Comparison of ENCODE assay signal across 9 cellular contexts in the genomic region with DNA sequence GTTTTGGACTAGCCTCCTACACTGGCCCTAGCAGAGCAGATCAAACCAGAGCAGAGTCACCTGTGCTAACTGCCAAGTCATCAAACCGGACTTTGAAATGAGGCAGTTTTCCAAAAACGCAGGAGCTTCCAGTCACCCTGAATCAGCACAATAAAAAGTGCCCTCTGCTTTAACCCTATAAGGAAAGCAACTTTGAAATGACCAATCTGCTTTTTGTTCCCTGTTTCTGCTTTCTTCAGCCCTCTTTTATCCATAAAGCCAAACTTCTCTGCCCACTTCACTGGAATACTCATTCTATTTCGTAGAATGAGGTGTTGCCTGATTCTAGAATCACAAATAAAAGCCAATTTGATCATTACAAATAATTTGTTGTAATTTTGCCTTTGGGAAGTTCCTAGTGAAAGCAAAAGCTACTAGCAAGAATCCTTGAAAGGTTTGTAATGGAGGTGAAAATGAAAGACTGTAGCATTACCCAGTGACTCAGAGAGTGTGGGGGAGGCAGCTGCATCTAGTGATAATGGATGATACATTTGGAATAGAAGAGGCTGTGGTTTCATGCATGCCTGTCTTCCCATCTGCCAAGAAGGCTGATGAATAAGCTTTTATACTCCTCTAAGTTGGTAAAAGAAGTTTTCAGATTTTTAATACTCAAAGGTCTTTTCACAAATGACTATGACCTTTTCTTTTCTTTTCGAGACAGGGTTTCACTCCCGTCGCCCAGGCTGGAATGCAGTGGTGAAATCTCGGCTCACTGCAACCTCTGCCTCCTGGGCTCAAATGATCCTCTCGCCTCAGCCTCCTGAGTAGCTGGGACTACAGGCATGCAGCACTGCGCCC. TPM values are rescaled to one million over a fixed set of nuclear protein-coding genes. Genes with fewer than 3 reads are reported as not detected.
A peak's percentile ranks its signal among the peaks of the same experiment; 100 is the strongest.
DNase-seq lines count a peak whose midpoint lies in the region; ATAC-seq, FAIRE-seq and TF ChIP-seq lines count a peak whose summit lies in the region.
"Had no signal": no experiment of that assay in that cellular context is flagged by ENCODE, and none has a peak within 500 bp of the region (broad histone marks: within the 10 kb centered on the region; RNA-seq: fewer than 3 reads in every experiment).

No MANE protein-coding gene starts in this region.

- no peaks in the 10 kb centered on the region for H3K36me3 ChIP-seq in IMR-90 (ENCODE audit: control insufficient read depth, insufficient read depth, low read length)
- H3K36me3 ChIP-seq in right lobe of liver = no peaks in the 10 kb centered on the region
- H3K36me3 ChIP-seq in thoracic aorta = no peaks in the 10 kb centered on the region
- H3K36me3 ChIP-seq: cardiac muscle cell had no signal

- POLR2A ChIA-PET in A549 (lab: Yijun Ruan, JAX) = interaction anchor here (1.0 to 2.6 kb wide), 4 partner anchors 17 to 240 kb away, joined by 3 to 7 read pairs (median 4); a partner anchor contains a TSS
- POLR2A ChIA-PET in IMR-90 (lab: Charles Lee; ENCODE audit: unreplicated experiment) = interaction anchor here (1.7 kb wide), 1 partner anchor 17 kb away, joined by 8 read pairs; no protein-coding TSS in a partner anchor
- POLR2A ChIA-PET in MCF 10A (lab: Yijun Ruan, JAX) = interaction anchor here (0.6 to 3.5 kb wide), 13 partner anchors 8 to 151 kb away, joined by 3 to 55 read pairs (median 5); a partner anchor contains a TSS

- peak overlapping the region; percentile 82; the same call in 1 of the 2 replicates for H3K23ac ChIP-seq in IMR-90 (ENCODE audit: low read depth, low read length)

- H3K27ac ChIP-seq in A549 (peak overlapping the region; percentile 78 to 90), IMR-90 (ENCODE audit: insufficient read depth, low read length) (peak overlapping the region; percentile 81), right lobe of liver (peak overlapping the region; percentile 81 to 93 (median 88)), thoracic aorta (peak overlapping the region; percentile 36 to 71)
- H3K27ac ChIP-seq: cardiac muscle cell had no signal

- no peaks in the 10 kb centered on the region for H3K36me3 Mint-ChIP-seq in MCF 10A (ENCODE audit: insufficient read depth, unreplicated experiment)
- no peaks in the 10 kb centered on the region for H3K36me3 Mint-ChIP-seq in activated T-helper 2 cell treated with anti-CD3 and anti-CD28 coated beads, Interferon-gamma antibody, Interleukin-2, Interleukin-4, amounts not matched to agents 10 μg/mL and 5 μg/mL and 100 μg/mL, durations not matched to agents 14 hours and 24 hours and 36 hours (ENCODE audit: low read depth)

- H3K18ac ChIP-seq in IMR-90 (ENCODE audit: low read depth, low read length) = peak overlapping the region; percentile 89

- no peaks in the 10 kb centered on the region for H3K27me3 Mint-ChIP-seq in MCF 10A (ENCODE audit: insufficient read depth, unreplicated experiment)
- peaks cover 21% of the 10 kb centered on the region for H3K27me3 Mint-ChIP-seq in activated T-helper 2 cell treated with anti-CD3 and anti-CD28 coated beads, Interferon-gamma antibody, Interleukin-2, Interleukin-4, amounts not matched to agents 10 μg/mL and 5 μg/mL and 100 μg/mL, durations not matched to agents 14 hours and 24 hours and 36 hours (ENCODE audit: low read depth)

- 55% methylated on average over 9 of the region's 9 CpGs for WGBS in A549 (ENCODE audit: missing lambda C conversion rate)
- WGBS in IMR-90 (ENCODE audit: extremely low coverage in 2 of 2, insufficient read length in 1 of 2), 2 experiments = 33% methylated on average over 5 of the region's 9 CpGs; no CpG with 5 or more reads in 1 of the 2 experiments
- WGBS in right lobe of liver (ENCODE audit: insufficient coverage, low coverage, low lambda C conversion rate, missing lambda C conversion rate) = 11% methylated on average over 9 of the region's 9 CpGs

- no peak for FAIRE-seq in A549 (lab: Jason Lieb, UNC)

- dilution Hi-C loops in IMR-90 (cut with HindIII; ENCODE audit: low sequenced_read_pairs, unreplicated experiment) = no loop called here

- intact Hi-C loops in IMR-90 (cut with micrococcal nuclease) = no loop called here
- intact Hi-C loops in MCF 10A (cut with micrococcal nuclease) = no loop called here
- intact Hi-C loops in right lobe of liver (cut with DNase I) = no loop called here
- intact Hi-C loops in activated T-helper 2 cell treated with anti-CD3 and anti-CD28 coated beads, Interferon-gamma antibody, Interleukin-2, Interleukin-4, amounts not matched to agents 10 μg/mL and 5 μg/mL and 100 μg/mL, durations not matched to agents 14 hours and 24 hours and 36 hours (cut with micrococcal nuclease) = loop anchor here (1.0 to 2.0 kb wide), 2 partner anchors 9 to 13 kb away; no protein-coding TSS in a partner anchor

- peak overlapping the region; percentile 36 for H3K9ac ChIP-seq in IMR-90 (ENCODE audit: low read depth, low read length)

- TF ChIP-seq RAD21 in A549 (conservative IDR thresholded peaks at IDR 0.05 in 1 of 2, IDR thresholded peaks at IDR 0.05 in 1 of 2) (no peak), IMR-90 (IDR thresholded peaks at IDR 0.05; ENCODE audit: low read length) (no peak; the same call in none of the 2 replicates)

- H3K56ac ChIP-seq in IMR-90 (ENCODE audit: extremely low read depth, insufficient read depth, low read length) = peak overlapping the region; percentile 93

- peak overlapping the region; percentile 94 for H2AK5ac ChIP-seq in IMR-90 (ENCODE audit: low read depth, low read length)

- no peak overlapping the region for H2AFZ ChIP-seq in IMR-90 (replicated peaks; ENCODE audit: low read length, poor library complexity)

- peak overlapping the region; percentile 62 for H2AK9ac ChIP-seq in IMR-90 (replicated peaks; ENCODE audit: low read depth, low read length, poor library complexity)

- peak overlapping the region; percentile 98 for H2BK5ac ChIP-seq in IMR-90 (ENCODE audit: low read depth, low read length, poor library complexity, severe bottlenecking)

- H3K4me1 Mint-ChIP-seq in MCF 10A (ENCODE audit: insufficient read depth, unreplicated experiment) = peaks cover 16% of the 10 kb centered on the region
- peaks cover 10% of the 10 kb centered on the region for H3K4me1 Mint-ChIP-seq in activated T-helper 2 cell treated with anti-CD3 and anti-CD28 coated beads, Interferon-gamma antibody, Interleukin-2, Interleukin-4, amounts not matched to agents 10 μg/mL and 5 μg/mL and 100 μg/mL, durations not matched to agents 14 hours and 24 hours and 36 hours (ENCODE audit: low read depth)

- in situ Hi-C loops in IMR-90 (cut with MboI; ENCODE audit: low sequenced_read_pairs) = no loop called here

- H3K9me3 ChIP-seq in A549 (no peaks in the 10 kb centered on the region), IMR-90 (ENCODE audit: control insufficient read depth, insufficient read depth, low read length) (no peaks in the 10 kb centered on the region), right lobe of liver (no peaks in the 10 kb centered on the region), thoracic aorta (no peaks in the 10 kb centered on the region)

- BruUV-seq in IMR-90 (replicated peaks; lab: Mats Ljungman, UMichigan) (no TSS peak), MCF 10A (replicated peaks; lab: Mats Ljungman, UMichigan) (no TSS peak)

- H3K9me3 Mint-ChIP-seq in MCF 10A (ENCODE audit: unreplicated experiment) = no peaks in the 10 kb centered on the region
- H3K9me3 Mint-ChIP-seq in activated T-helper 2 cell treated with anti-CD3 and anti-CD28 coated beads, Interferon-gamma antibody, Interleukin-2, Interleukin-4, amounts not matched to agents 10 μg/mL and 5 μg/mL and 100 μg/mL, durations not matched to agents 14 hours and 24 hours and 36 hours = no peaks in the 10 kb centered on the region

- H4K8ac ChIP-seq in IMR-90 (ENCODE audit: low read depth in 2 of 2, low read length in 2 of 2) = peak overlapping the region; percentile 88 to 91

- H3K4me3 ChIP-seq in A549 = no peak overlapping the region
- peak overlapping the region; percentile 26; the same call in 1 of the 2 replicates for H3K4me3 ChIP-seq in IMR-90 (ENCODE audit: insufficient read depth, low read depth, low read length)
- no peak overlapping the region for H3K4me3 ChIP-seq in right lobe of liver
- no peak overlapping the region for H3K4me3 ChIP-seq in thoracic aorta
- H3K4me3 ChIP-seq: cardiac muscle cell had no signal

- H3K79me1 ChIP-seq in IMR-90 (ENCODE audit: low read depth in 1 of 2, low read length in 2 of 2) = no peaks in the 10 kb centered on the region

- no peak for TF ChIP-seq POLR2A in A549 (IDR thresholded peaks at IDR 0.05; ENCODE audit: low read length)
- no peak for TF ChIP-seq POLR2A in IMR-90 (IDR thresholded peaks at IDR 0.05; ENCODE audit: low read depth, low read length)
- peak; percentile 33 for TF ChIP-seq POLR2A in right lobe of liver (IDR thresholded peaks at IDR 0.05)

- H3K14ac ChIP-seq in IMR-90 (replicated peaks; ENCODE audit: low read depth, low read length) = peak overlapping the region; percentile 90

- peak overlapping the region; percentile 49 for H3K4me3 Mint-ChIP-seq in MCF 10A (ENCODE audit: unreplicated experiment)
- no peak overlapping the region for H3K4me3 Mint-ChIP-seq in activated T-helper 2 cell treated with anti-CD3 and anti-CD28 coated beads, Interferon-gamma antibody, Interleukin-2, Interleukin-4, amounts not matched to agents 10 μg/mL and 5 μg/mL and 100 μg/mL, durations not matched to agents 14 hours and 24 hours and 36 hours (ENCODE audit: low read depth)

- peak overlapping the region; percentile 61 for H3K4me2 ChIP-seq in A549
- H3K4me2 ChIP-seq in IMR-90 (ENCODE audit: low read depth, low read length) = peak overlapping the region; percentile 75

- ATAC-seq in A549 (peak; percentile 92 to 93), IMR-90 (ENCODE audit: low read depth) (peak; percentile 93), right lobe of liver (peak; percentile 86 to 95 (median 93)), thoracic aorta (ENCODE audit: insufficient number of reproducible peaks, low FRiP score, low read depth) (peak; percentile 37), GM21576 (IDR thresholded peaks at IDR 0.05; ENCODE audit: unreplicated experiment) (no peak)

- H2BK15ac ChIP-seq in IMR-90 (ENCODE audit: low read depth, low read length) = peak overlapping the region; percentile 91; the same call in 2 of the 3 replicates

- no peaks in the 10 kb centered on the region for H4K20me1 ChIP-seq in IMR-90 (ENCODE audit: insufficient read depth, low read length)

- DNase-seq in A549 (ENCODE audit: low read depth in 1 of 2, low spot score in 1 of 2) = peak; percentile 61 to 92
- DNase-seq in IMR-90 = peak; percentile 96
- DNase-seq in MCF 10A (ENCODE audit: unreplicated experiment) = peak; percentile 87
- DNase-seq in right lobe of liver = peak in 1 of 3 donors; percentile 83
- no peak for DNase-seq in thoracic aorta (ENCODE audit: low spot score)
- no peak for DNase-seq in COLO668 (lab: John Stamatoyannopoulos, UW; ENCODE audit: unreplicated experiment)
- DNase-seq in activated T-helper 2 cell treated with anti-CD3 and anti-CD28 coated beads, Interferon-gamma antibody, Interleukin-2, Interleukin-4, amounts not matched to agents 10 μg/mL and 5 μg/mL and 100 μg/mL, durations not matched to agents 14 hours and 24 hours and 36 hours (ENCODE audit: low spot score) = no peak

- peak overlapping the region; percentile 90 for H4K5ac ChIP-seq in IMR-90 (ENCODE audit: low read depth, low read length)

- H3K4ac ChIP-seq in IMR-90 (ENCODE audit: low read depth, low read length) = peak overlapping the region; percentile 97

- H3K27me3 ChIP-seq in IMR-90 (ENCODE audit: control insufficient read depth, insufficient read depth, low read length) (no peaks in the 10 kb centered on the region), right lobe of liver (no peaks in the 10 kb centered on the region), thoracic aorta (replicated peaks; ENCODE audit: insufficient read depth) (no peaks in the 10 kb centered on the region)
- H3K27me3 ChIP-seq: cardiac muscle cell had no signal

- peak in 1 of 2 experiments; percentile 32; a peak in 1 of 5 replicates for TF ChIP-seq EP300 in A549 (IDR thresholded peaks at IDR 0.05)

- peak overlapping the region; percentile 90 for H3K27ac Mint-ChIP-seq in MCF 10A (ENCODE audit: low read depth, unreplicated experiment)
- no peak overlapping the region for H3K27ac Mint-ChIP-seq in activated T-helper 2 cell treated with anti-CD3 and anti-CD28 coated beads, Interferon-gamma antibody, Interleukin-2, Interleukin-4, amounts not matched to agents 10 μg/mL and 5 μg/mL and 100 μg/mL, durations not matched to agents 14 hours and 24 hours and 36 hours

- H2BK120ac ChIP-seq in IMR-90 (ENCODE audit: low read depth, low read length) = peak overlapping the region; percentile 97

- H2BK20ac ChIP-seq in IMR-90 (ENCODE audit: low read depth, low read length) = peak overlapping the region; percentile 95

- peak overlapping the region; percentile 99 for H4K91ac ChIP-seq in IMR-90 (ENCODE audit: insufficient read depth, low read depth, low read length)

- H3K4me1 ChIP-seq in A549 (peaks cover 24% of the 10 kb centered on the region), IMR-90 (ENCODE audit: control insufficient read depth, insufficient read depth, low read length) (peaks cover 13% of the 10 kb centered on the region), right lobe of liver (peaks cover 0 to 40% (median 14%) of the 10 kb centered on the region in 4 donors), thoracic aorta (ENCODE audit: control insufficient read depth in 1 of 2, low read depth in 2 of 2) (peaks cover 11 to 28% of the 10 kb centered on the region in 2 donors)

- TF ChIP-seq CTCF in A549 (IDR thresholded peaks at IDR 0.05) (no peak), IMR-90 (conservative IDR thresholded peaks at IDR 0.05; ENCODE audit: low read depth, low read length) (no peak), MCF 10A (IDR thresholded peaks at IDR 0.05; ENCODE audit: unreplicated experiment) (no peak), right lobe of liver (IDR thresholded peaks at IDR 0.05) (no peak), thoracic aorta (IDR thresholded peaks at IDR 0.05) (no peak)

- CTCF ChIA-PET in A549 (lab: Yijun Ruan, JAX) = interaction anchor here (1.3 to 8.4 kb wide), 8 partner anchors 14 to 134 kb away, joined by 3 to 92 read pairs (median 9); a partner anchor contains a TSS
- CTCF ChIA-PET in IMR-90 (lab: Yijun Ruan, JAX) = interaction anchor here (0.6 to 1.3 kb wide), 5 partner anchors 18 to 1321 kb away, joined by 3 to 5 read pairs (median 3); no protein-coding TSS in a partner anchor
- CTCF ChIA-PET in MCF 10A (lab: Yijun Ruan, JAX) = interaction anchor here (0.6 to 3.8 kb wide), 12 partner anchors 13 to 765 kb away, joined by 3 to 26 read pairs (median 4); no protein-coding TSS in a partner anchor

- H3K9me1 ChIP-seq in IMR-90 (ENCODE audit: insufficient read depth, low read length) = peaks cover 12% of the 10 kb centered on the region

RNA-seq across cellular contexts. Expression of a gene that starts 14.9 kb away (rescaled TPM):
- polyA plus RNA-seq in A549 (2011; rRNA removed) (0.05 TPM in 1 of 2 replicates, not detected in the other), A549 (2017; fragmentation: RNase III; extraction: RNeasy Plus Mini Kit Qiagen cat#74134 plus additional on column Dnase treatment) (not detected in 3 replicates), IMR-90 (2012; rRNA removed) (0.24 and 0.32 TPM in 2 replicates)
- polyA plus RNA-seq in A549 (2012; cell fraction: cytosol; rRNA removed) = 0.03 and 0.04 TPM in 2 replicates
- 0.05 and 0.10 TPM in 2 replicates for polyA plus RNA-seq in A549 (2012; cell fraction: nucleus; rRNA removed)
- polyA minus RNA-seq in A549 (2011; rRNA and poly(A)+ RNA removed) = not detected in 2 replicates
- total RNA-seq in IMR-90 (2012; rRNA removed) (0.18 and 0.28 TPM in 2 replicates), MCF 10A (2022) (0.27 and 0.72 TPM in 2 replicates), right lobe of liver (1 to 10 TPM in 1 of 6 experiments, under 1 TPM in 5; 0.37 to 1.4 (median 0.84) TPM), thoracic aorta (1 to 10 TPM; 3.2 to 4.9 TPM)
- polyA plus RNA-seq in IMR-90 (2012; cell fraction: cytosol; rRNA removed) = 0.23 TPM in 2 replicates
- 0.59 and 0.69 TPM in 2 replicates for polyA plus RNA-seq in IMR-90 (2012; cell fraction: nucleus; rRNA removed; ENCODE audit: low replicate concordance)
- not detected in 2 replicates for total RNA-seq in activated T-helper 2 cell treated with anti-CD3 and anti-CD28 coated beads, Interferon-gamma antibody, Interleukin-2, Interleukin-4, amounts not matched to agents 10 μg/mL and 5 μg/mL and 100 μg/mL, durations not matched to agents 14 hours and 24 hours and 36 hours

RNA-seq across cellular contexts. Expression of a gene that starts 18.1 kb away (rescaled TPM):
- polyA plus RNA-seq in A549 (2011; rRNA removed) (0.21 TPM in 1 of 2 replicates, not detected in the other), A549 (2017; fragmentation: RNase III; extraction: RNeasy Plus Mini Kit Qiagen cat#74134 plus additional on column Dnase treatment) (0.22 to 0.41 TPM in 2 of 3 replicates, not detected in the other), IMR-90 (2012; rRNA removed) (3.9 and 4.4 TPM in 2 replicates)
- polyA plus RNA-seq in A549 (2012; cell fraction: cytosol; rRNA removed) = 0.32 and 0.36 TPM in 2 replicates
- polyA plus RNA-seq in A549 (2012; cell fraction: nucleus; rRNA removed) = 0.47 and 0.76 TPM in 2 replicates
- polyA minus RNA-seq in A549 (2011; rRNA and poly(A)+ RNA removed) = not detected in 2 replicates
- total RNA-seq in IMR-90 (2012; rRNA removed) (1.1 and 1.7 TPM in 2 replicates), MCF 10A (2022) (4.4 and 6.0 TPM in 2 replicates), right lobe of liver (1 to 10 TPM in 3 of 6 experiments, under 1 TPM in 3; 0.40 to 1.4 (median 0.98) TPM), thoracic aorta (10 to 100 TPM; 20.4 to 23.6 TPM)
- polyA plus RNA-seq in IMR-90 (2012; cell fraction: cytosol; rRNA removed) = 3.5 and 3.6 TPM in 2 replicates
- 1.0 and 1.6 TPM in 2 replicates for polyA plus RNA-seq in IMR-90 (2012; cell fraction: nucleus; rRNA removed; ENCODE audit: low replicate concordance)
- not detected in 2 replicates for total RNA-seq in activated T-helper 2 cell treated with anti-CD3 and anti-CD28 coated beads, Interferon-gamma antibody, Interleukin-2, Interleukin-4, amounts not matched to agents 10 μg/mL and 5 μg/mL and 100 μg/mL, durations not matched to agents 14 hours and 24 hours and 36 hours
- total RNA-seq: cardiac muscle cell had no signal
- polyA plus RNA-seq: cardiac muscle cell had no signal

RNA-seq across cellular contexts. Expression of a gene that starts 33.8 kb away (rescaled TPM):
- polyA plus RNA-seq in A549 (2011; rRNA removed) (not detected in 2 replicates), A549 (2017; fragmentation: RNase III; extraction: RNeasy Plus Mini Kit Qiagen cat#74134 plus additional on column Dnase treatment) (not detected in 3 replicates), IMR-90 (2012; rRNA removed) (0.20 and 0.46 TPM in 2 replicates)
- not detected in 2 replicates for polyA plus RNA-seq in A549 (2012; cell fraction: cytosol; rRNA removed)
- polyA plus RNA-seq in A549 (2012; cell fraction: nucleus; rRNA removed) = not detected in 2 replicates
- not detected in 2 replicates for polyA minus RNA-seq in A549 (2011; rRNA and poly(A)+ RNA removed)
- total RNA-seq in IMR-90 (2012; rRNA removed) (0.56 and 0.90 TPM in 2 replicates), MCF 10A (2022) (not detected in 2 replicates), right lobe of liver (not detected), thoracic aorta (not detected)
- polyA plus RNA-seq in IMR-90 (2012; cell fraction: cytosol; rRNA removed) = 0.32 TPM in 2 replicates
- 0.72 and 1.7 TPM in 2 replicates for polyA plus RNA-seq in IMR-90 (2012; cell fraction: nucleus; rRNA removed; ENCODE audit: low replicate concordance)
- total RNA-seq in activated T-helper 2 cell treated with anti-CD3 and anti-CD28 coated beads, Interferon-gamma antibody, Interleukin-2, Interleukin-4, amounts not matched to agents 10 μg/mL and 5 μg/mL and 100 μg/mL, durations not matched to agents 14 hours and 24 hours and 36 hours = not detected in 2 replicates
- total RNA-seq: cardiac muscle cell had no signal
- polyA plus RNA-seq: cardiac muscle cell had no signal

RNA-seq across cellular contexts. Expression of a gene that starts 53.9 kb away (rescaled TPM):
- polyA plus RNA-seq in A549 (2011; rRNA removed) = not detected in 2 replicates
- not detected in 2 replicates for polyA plus RNA-seq in A549 (2012; cell fraction: cytosol; rRNA removed)
- not detected in 2 replicates for polyA plus RNA-seq in A549 (2012; cell fraction: nucleus; rRNA removed)
- not detected in 3 replicates for polyA plus RNA-seq in A549 (2017; fragmentation: RNase III; extraction: RNeasy Plus Mini Kit Qiagen cat#74134 plus additional on column Dnase treatment)
- not detected in 2 replicates for polyA minus RNA-seq in A549 (2011; rRNA and poly(A)+ RNA removed)
- not detected in 2 replicates for total RNA-seq in IMR-90 (2012; rRNA removed)
- polyA plus RNA-seq in IMR-90 (2012; rRNA removed) = not detected in 2 replicates
- polyA plus RNA-seq in IMR-90 (2012; cell fraction: cytosol; rRNA removed) = not detected in 2 replicates
- polyA plus RNA-seq in IMR-90 (2012; cell fraction: nucleus; rRNA removed; ENCODE audit: low replicate concordance) = not detected in 2 replicates
- total RNA-seq in MCF 10A (2022) = not detected in 2 replicates
- total RNA-seq in right lobe of liver = not detected
- not detected for total RNA-seq in thoracic aorta
- not detected in 2 replicates for total RNA-seq in activated T-helper 2 cell treated with anti-CD3 and anti-CD28 coated beads, Interferon-gamma antibody, Interleukin-2, Interleukin-4, amounts not matched to agents 10 μg/mL and 5 μg/mL and 100 μg/mL, durations not matched to agents 14 hours and 24 hours and 36 hours
- total RNA-seq: cardiac muscle cell had no signal
- polyA plus RNA-seq: cardiac muscle cell had no signal

Comparison
In these comparisons a context has a peak if more than half of its experiments do, and no peak if none do; other contexts are left out.
1. DNase-seq: peak in A549 (2 of 2), IMR-90 (single experiment) and MCF 10A (single experiment); none in thoracic aorta (single experiment), COLO668 (single experiment) and activated T-helper 2 cell treated with anti-CD3 and anti-CD28 coated beads, Interferon-gamma antibody, Interleukin-2, Interleukin-4, amounts not matched to agents 10 μg/mL and 5 μg/mL and 100 μg/mL, durations not matched to agents 14 hours and 24 hours and 36 hours (single experiment).
2. Peak in every context shown above with its lines, with median percentiles within 50 percentile points of each other: H3K27ac ChIP-seq.